Comparison of ENCODE assay signal across 9 cellular contexts in genomic region chr2:208363485-208363884, GRCh38. TPM values are rescaled to one million over a fixed set of nuclear protein-coding genes. Genes with fewer than 3 reads are reported as not detected.
A peak's percentile ranks its signal among the peaks of the same experiment; 100 is the strongest.
DNase-seq lines count a peak whose midpoint lies in the region; ATAC-seq, FAIRE-seq and TF ChIP-seq lines count a peak whose summit lies in the region.
"Had no signal": no experiment of that assay in that cellular context is flagged by ENCODE, and none has a peak within 500 bp of the region (broad histone marks: within the 10 kb centered on the region; RNA-seq: fewer than 3 reads in every experiment).

No MANE protein-coding gene starts in this region.

- H3K36me3 ChIP-seq in fibroblast of lung (ENCODE audit: control insufficient read depth, insufficient read depth, low read length) (no peaks in the 10 kb centered on the region), HepG2 (replicated peaks in 1 of 2; ENCODE audit: control insufficient read depth in 1 of 2, insufficient read depth in 2 of 2, low read length in 2 of 2) (no peaks in the 10 kb centered on the region), mucosa of descending colon (ENCODE audit: low read depth) (no peaks in the 10 kb centered on the region)

- in situ Hi-C loops in HepG2 (cut with HindIII; ENCODE audit: extremely low pct_ligation_motif_present, low pct_unique_long_range_greater_than_20kb) = no loop called here

- DNase-seq in GM04503 (ENCODE audit: low read depth) (peak; percentile 80), HTR-8/SVneo (ENCODE audit: insufficient read length, low spot score) (peak; percentile 15), fibroblast of lung (ENCODE audit: low read depth in 2 of 2) (peak; percentile 68 to 91), Ammon's horn (ENCODE audit: low spot score) (no peak), HepG2 (ENCODE audit: low spot score) (no peak), mucosa of descending colon (no peak), NCI-H2081 (lab: John Stamatoyannopoulos, UW) (no peak)

- H3K27me3 ChIP-seq in fibroblast of lung (ENCODE audit: control insufficient read depth, insufficient read depth, low read length) (no peaks in the 10 kb centered on the region), HepG2 (ENCODE audit: control insufficient read depth in 1 of 2, insufficient read depth in 2 of 2, low read length in 2 of 2) (no peaks in the 10 kb centered on the region)

- H3K9me3 ChIP-seq in fibroblast of lung (ENCODE audit: control insufficient read depth, insufficient read depth, low read depth, low read length) (no peaks in the 10 kb centered on the region), HepG2 (ENCODE audit: low read length) (peaks cover 13% of the 10 kb centered on the region), mucosa of descending colon (no peaks in the 10 kb centered on the region)

- H2AFZ ChIP-seq in fibroblast of lung (ENCODE audit: low read length) (no peak overlapping the region), HepG2 (ENCODE audit: low read length) (no peak overlapping the region)

- TF ChIP-seq POLR2A in HepG2 (IDR thresholded peaks at IDR 0.05; ENCODE audit: insufficient read depth in 1 of 2, low read depth in 2 of 2, low read length in 2 of 2) = no peak

- H3K4me1 ChIP-seq in fibroblast of lung (ENCODE audit: control insufficient read depth, extremely low read depth, insufficient read depth, low read length) (peaks cover 2% of the 10 kb centered on the region), HepG2 (ENCODE audit: insufficient read depth, low read length) (no peaks in the 10 kb centered on the region), mucosa of descending colon (ENCODE audit: low read depth) (no peaks in the 10 kb centered on the region)

- no peak overlapping the region for H3K4me2 ChIP-seq in fibroblast of lung (ENCODE audit: extremely low read depth, insufficient read depth, low read length)
- H3K4me2 ChIP-seq in HepG2 (ENCODE audit: low read depth, low read length) = no peak overlapping the region

- no peaks in the 10 kb centered on the region for H3K79me2 ChIP-seq in fibroblast of lung (ENCODE audit: control insufficient read depth, insufficient read depth, low read length)
- H3K79me2 ChIP-seq in HepG2 (ENCODE audit: insufficient read depth, low read length) = no peaks in the 10 kb centered on the region

- H4K20me1 ChIP-seq in fibroblast of lung (ENCODE audit: control insufficient read depth, extremely low read depth, insufficient read depth, low read length) (no peaks in the 10 kb centered on the region), HepG2 (ENCODE audit: insufficient read depth, low read length) (no peaks in the 10 kb centered on the region)

- H3K4me3 ChIP-seq in fibroblast of lung (replicated peaks in 1 of 4; ENCODE audit: control extremely low read depth in 1 of 4, insufficient read depth in 1 of 4, low read depth in 3 of 4, low read length in 4 of 4) (no peak overlapping the region), HepG2 (replicated peaks in 1 of 3; ENCODE audit: insufficient read depth in 1 of 3, low read depth in 2 of 3, low read length in 3 of 3) (no peak overlapping the region), mucosa of descending colon (no peak overlapping the region)
- H3K4me3 ChIP-seq: lung had no signal

- H3K9ac ChIP-seq in fibroblast of lung (ENCODE audit: insufficient read depth, low read length) = no peak overlapping the region
- no peak overlapping the region for H3K9ac ChIP-seq in HepG2 (ENCODE audit: insufficient read depth, low read depth, low read length)

- no TSS peak for BruUV-seq in HepG2 (replicated peaks; lab: Mats Ljungman, UMichigan)

- POLR2A ChIA-PET in HepG2 (lab: Yijun Ruan, JAX) = no interaction called here

- H3K27ac ChIP-seq in fibroblast of lung (ENCODE audit: insufficient read depth, low read length) (no peak overlapping the region), HepG2 (ENCODE audit: extremely low read length, insufficient read depth, low read length) (no peak overlapping the region)

- TF ChIP-seq CTCF in fibroblast of lung (conservative IDR thresholded peaks at IDR 0.05 in 1 of 2, IDR thresholded peaks at IDR 0.05 in 1 of 2; ENCODE audit: low read depth in 1 of 2, low read length in 2 of 2) (no peak), HepG2 (CRISPR knock-in tag; IDR thresholded peaks at IDR 0.05) (no peak), mucosa of descending colon (IDR thresholded peaks at IDR 0.05) (no peak)

- no peak for TF ChIP-seq RAD21 in HepG2 (CRISPR knock-in tag; IDR thresholded peaks at IDR 0.05)

- FAIRE-seq in HTR-8/SVneo (lab: Jason Lieb, UNC) (no peak), HepG2 (lab: Jason Lieb, UNC) (no peak)

- TF ChIP-seq EP300 in HepG2 (IDR thresholded peaks at IDR 0.05; ENCODE audit: low read depth in 2 of 2, low read length in 2 of 2) = no peak
- TF ChIP-seq EP300 in HepG2 (CRISPR knock-in tag; IDR thresholded peaks at IDR 0.05; ENCODE audit: borderline replicate concordance) = no peak

- CTCF ChIA-PET in HepG2 (lab: Yijun Ruan, JAX; ENCODE audit: low intra/inter-chr PET ratio, low total read pairs) = no interaction called here

- intact Hi-C loops in HepG2 (cut with micrococcal nuclease; ENCODE audit: unreplicated experiment) (no loop called here), mucosa of descending colon (cut with DNase I, micrococcal nuclease) (no loop called here)

- WGBS in HepG2 (ENCODE audit: low lambda C conversion rate) = 16% methylated on average over 2 of the region's 2 CpGs

- peak; percentile 58 for ATAC-seq in GM21737 (IDR thresholded peaks at IDR 0.05; ENCODE audit: unreplicated experiment)
- ATAC-seq in HepG2 = no peak
- ATAC-seq in mucosa of descending colon = no peak

TF ChIP-seq in HepG2, 621 proteins besides CTCF, POLR2A, EP300 and RAD21 (continues in another document):
- TF ChIP-seq ZNF326 (CRISPR knock-in tag; IDR thresholded peaks at IDR 0.05; ENCODE audit: borderline replicate concordance) (no peak), SNAPC4 (CRISPR knock-in tag; IDR thresholded peaks at IDR 0.05) (no peak)

RNA-seq across cellular contexts. Expression of gene PTH2R, which starts 43.1 kb away (rescaled TPM):
- under 0.01 TPM in 1 of 2 replicates, not detected in the other for total RNA-seq in fibroblast of lung
- polyA plus RNA-seq in fibroblast of lung = not detected in 2 replicates
- polyA plus RNA-seq in fibroblast of lung (2012) = not detected in 2 replicates
- polyA minus RNA-seq in fibroblast of lung (ENCODE audit: low replicate concordance) = not detected in 2 replicates
- 0.04 TPM in 1 of 2 replicates, not detected in the other for total RNA-seq in HepG2 (2016; rRNA removed; fragmentation: Illumina TruSeq; extraction: Trizol)
- not detected in 2 replicates for total RNA-seq in HepG2 (2016; cell fraction: cytosol; rRNA removed; fragmentation: Illumina TruSeq; extraction: Trizol; ENCODE audit: low read depth)
- not detected in 2 replicates for total RNA-seq in HepG2 (2016; cell fraction: insoluble cytoplasmic fraction; rRNA removed; fragmentation: Illumina TruSeq; extraction: Trizol)
- total RNA-seq in HepG2 (2016; cell fraction: membrane; rRNA removed; fragmentation: Illumina TruSeq; extraction: Trizol) = not detected in 2 replicates
- not detected in 2 replicates for total RNA-seq in HepG2 (2016; cell fraction: nucleus; rRNA removed; fragmentation: Illumina TruSeq; extraction: Trizol)
- polyA plus RNA-seq in HepG2 (2011; rRNA removed) = not detected in 2 replicates
- polyA plus RNA-seq in HepG2 (2011; cell fraction: cytosol; rRNA removed) = not detected in 2 replicates
- polyA plus RNA-seq in HepG2 (2011; cell fraction: nucleus; rRNA removed) = not detected in 2 replicates
- not detected in 2 replicates for polyA plus RNA-seq in HepG2 (2012)
- polyA plus RNA-seq in HepG2 (2016; cell fraction: cytosol; fragmentation: Illumina TruSeq; extraction: Trizol; ENCODE audit: low read depth) = not detected in 2 replicates
- polyA plus RNA-seq in HepG2 (2016; cell fraction: insoluble cytoplasmic fraction; fragmentation: Illumina TruSeq; extraction: Trizol; ENCODE audit: low read depth) = not detected in 2 replicates
- not detected in 2 replicates for polyA plus RNA-seq in HepG2 (2016; cell fraction: membrane; fragmentation: Illumina TruSeq; extraction: Trizol; ENCODE audit: low read depth)
- not detected in 2 replicates for polyA plus RNA-seq in HepG2 (2016; cell fraction: nucleus; fragmentation: Illumina TruSeq; extraction: Trizol; ENCODE audit: insufficient read depth, low read depth)
- 0.08 TPM in 1 of 2 replicates, not detected in the other for polyA minus RNA-seq in HepG2 (2011; rRNA and poly(A)+ RNA removed; ENCODE audit: low replicate concordance)
- polyA minus RNA-seq in HepG2 (2011; cell fraction: cytosol; rRNA and poly(A)+ RNA removed) = not detected in 2 replicates
- 0.37 and 0.39 TPM in 2 replicates for polyA minus RNA-seq in HepG2 (2011; cell fraction: nucleus; rRNA and poly(A)+ RNA removed)
- under 1 TPM in 1 of 3 donors, not detected in 2; 0.09 TPM for total RNA-seq in mucosa of descending colon

Comparison
In these comparisons a context has a peak if more than half of its experiments do, and no peak if none do; other contexts are left out.
1. DNase-seq: peak in GM04503 (single experiment), HTR-8/SVneo (single experiment) and fibroblast of lung (2 of 2); none in Ammon's horn (single experiment), HepG2 (single experiment), mucosa of descending colon (0 of 3) and NCI-H2081 (0 of 2).